23 cellular contexts compared by ENCODE assay signal in the genomic region with DNA sequence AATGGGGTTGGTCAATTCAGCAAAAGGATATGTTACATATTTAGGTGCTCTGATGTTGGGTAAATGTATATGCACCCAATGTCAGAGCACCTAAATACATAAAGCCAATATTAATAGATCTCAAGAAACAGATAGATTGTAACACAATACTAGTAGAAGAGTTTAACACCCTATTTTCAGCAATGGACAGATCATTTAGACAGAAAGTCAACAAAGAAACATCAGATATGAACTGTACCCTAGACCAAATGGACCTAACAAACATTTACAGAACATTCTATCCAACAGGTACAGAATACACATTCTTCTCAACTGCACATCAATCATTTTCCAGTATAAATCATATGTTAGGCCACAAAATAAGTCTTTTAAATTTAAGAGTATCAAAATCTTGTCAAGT.
"Had no signal": no experiment of that assay in that cellular context is flagged by ENCODE, and none has a peak within 500 bp of the region (broad histone marks: within the 10 kb centered on the region; RNA-seq: fewer than 3 reads in every experiment).

No MANE protein-coding gene starts in this region.

- H3K27ac ChIP-seq: coronary artery, dorsolateral prefrontal cortex, esophagus muscularis mucosa, foreskin keratinocyte, gastrocnemius medialis, heart left ventricle, hepatocyte, left ventricle myocardium inferior, lower lobe of right lung had no signal

- DNase-seq: cerebellar nuclear complex; dermis blood vessel endothelial cell; dorsolateral prefrontal cortex; effector CD4-positive, alpha-beta T cell; effector memory CD4-positive, alpha-beta T cell; foreskin keratinocyte; gastrocnemius medialis; heart left ventricle; hypothalamus; immature natural killer cell; kidney; kidney glomerular epithelial cell; left colon; left ventricle myocardium inferior; lower lobe of right lung; mesenchymal stem cell; naive B cell; naive thymus-derived CD8-positive, alpha-beta T cell had no signal

- H3K36me3 ChIP-seq: esophagus muscularis mucosa, gastrocnemius medialis, heart left ventricle, left ventricle myocardium inferior, lower lobe of right lung had no signal

- H3K4me2 ChIP-seq: hepatocyte had no signal

- H3K27me3 ChIP-seq: dorsolateral prefrontal cortex, esophagus muscularis mucosa, foreskin keratinocyte, gastrocnemius medialis, heart left ventricle, hepatocyte had no signal

- H3K9me3 ChIP-seq: gastrocnemius medialis had no signal

- FAIRE-seq: endothelial cell of umbilical vein, kidney had no signal

- H3K4me1 ChIP-seq: foreskin keratinocyte, left ventricle myocardium inferior, lower lobe of right lung had no signal

- H3K4me3 ChIP-seq: coronary artery, dorsolateral prefrontal cortex, esophagus muscularis mucosa, gastrocnemius medialis, heart left ventricle, hepatocyte, left ventricle myocardium inferior, lower lobe of right lung had no signal

- ATAC-seq: foreskin keratinocyte; gastrocnemius medialis; heart left ventricle; left colon; left lobe of liver; lower lobe of right lung; naive thymus-derived CD8-positive, alpha-beta T cell had no signal

- H2AFZ ChIP-seq: hepatocyte had no signal
